Comparison of ENCODE assay signal across 15 cellular contexts in the genomic region with DNA sequence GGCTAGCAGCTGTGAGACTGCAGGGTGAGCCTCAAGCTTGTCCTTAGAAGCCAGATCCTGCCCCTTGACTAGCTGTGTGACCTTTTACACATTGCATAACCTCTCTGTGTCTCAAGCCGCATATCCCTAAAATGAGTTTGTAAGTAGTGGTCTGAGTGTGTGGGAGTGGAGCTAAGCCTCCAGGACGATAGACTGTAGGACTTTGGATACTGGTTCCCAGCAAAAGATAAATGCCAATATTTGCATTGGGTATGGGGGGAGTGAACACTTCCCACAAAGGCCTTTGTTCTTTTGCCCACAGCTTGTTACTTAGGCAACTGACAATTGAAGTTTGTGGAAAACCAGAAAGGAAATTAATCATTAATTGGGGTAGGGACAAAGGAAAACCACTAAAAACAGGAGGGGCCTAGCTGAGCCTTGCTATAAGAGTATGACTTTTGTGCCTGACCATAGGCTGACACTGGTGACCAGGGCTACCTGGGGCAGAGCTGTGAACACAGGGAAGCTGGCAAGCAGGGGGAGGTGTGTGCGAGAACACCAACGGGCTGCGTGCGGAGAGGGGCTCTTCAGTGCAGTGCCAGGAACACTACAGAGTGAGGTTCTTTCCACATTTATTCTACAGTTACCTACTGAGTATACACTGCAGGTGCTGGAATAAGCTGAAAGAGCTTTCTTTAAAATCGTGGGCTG.
DNase-seq lines count a peak whose midpoint lies in the region; ATAC-seq, FAIRE-seq and TF ChIP-seq lines count a peak whose summit lies in the region.
"Had no signal": no experiment of that assay in that cellular context is flagged by ENCODE, and none has a peak within 500 bp of the region (broad histone marks: within the 10 kb centered on the region; RNA-seq: fewer than 3 reads in every experiment).

No MANE protein-coding gene starts in this region.

- TF ChIP-seq CTCF in K562 (IDR thresholded peaks at IDR 0.05 in 2 of 3, conservative IDR thresholded peaks at IDR 0.05 in 1 of 3; ENCODE audit: insufficient read depth in 2 of 3, low read depth in 1 of 3, low read length in 3 of 3): no peak

- WGBS in K562 (ENCODE audit: insufficient coverage, low coverage, missing lambda C conversion rate): 64% methylated on average over 7 of the region's 7 CpGs

- FAIRE-seq in K562 (lab: Jason Lieb, UNC): no peak
- FAIRE-seq: colon, TTC549 had no signal

- H3K4me1 ChIP-seq in K562 (replicated peaks in 1 of 2; ENCODE audit: control insufficient read depth in 2 of 2, insufficient read depth in 2 of 2, low read length in 2 of 2): peaks cover 0 to 12% of the 10 kb centered on the region in 2 experiments; a peak in 3 of 5 replicates

- H4K20me1 ChIP-seq in K562 (replicated peaks; ENCODE audit: control insufficient read depth, insufficient read depth, low read length): no peaks in the 10 kb centered on the region

- H3K4me2 ChIP-seq in K562 (ENCODE audit: insufficient read depth, low read length): no peak overlapping the region

- CTCF ChIA-PET in K562 (lab: Yijun Ruan, JAX; ENCODE audit: low intra/inter-chr PET ratio): no interaction called here

- H3K4me3 ChIP-seq in K562: no peak overlapping the region

- no TSS peak for BruUV-seq in K562 (replicated peaks; lab: Mats Ljungman, UMichigan)

- TF ChIP-seq POLR2A in K562 (conservative IDR thresholded peaks at IDR 0.05): no peak

- no peaks in the 10 kb centered on the region for H3K9me1 ChIP-seq in K562 (ENCODE audit: control insufficient read depth, insufficient read depth, low read length)

- intact Hi-C loops in K562 (cut with micrococcal nuclease): no loop called here

- peak; percentile 63 for ATAC-seq in GM18511 (IDR thresholded peaks at IDR 0.05; ENCODE audit: unreplicated experiment)
- peak; percentile 75 for ATAC-seq in HG03175 (IDR thresholded peaks at IDR 0.05; ENCODE audit: unreplicated experiment)
- no peak; the same call in 2 of the 3 replicates for ATAC-seq in K562

- no peak overlapping the region for H3K27ac ChIP-seq in K562 (ENCODE audit: extremely low read depth, low read depth, low read length)

- TF ChIP-seq RAD21 in K562 (CRISPR knock-in tag; conservative IDR thresholded peaks at IDR 0.05 in 1 of 2, IDR thresholded peaks at IDR 0.05 in 1 of 2): no peak

- POLR2A ChIA-PET in K562 (lab: Yijun Ruan, JAX): no interaction called here

- no peaks in the 10 kb centered on the region for H3K27me3 ChIP-seq in K562 (ENCODE audit: control insufficient read depth in 2 of 2, insufficient read depth in 2 of 2, low read length in 2 of 2)

- no peaks in the 10 kb centered on the region for H3K36me3 ChIP-seq in K562 (ENCODE audit: control insufficient read depth, insufficient read depth, low read length)

- no peaks in the 10 kb centered on the region for H3K79me2 ChIP-seq in K562 (ENCODE audit: control insufficient read depth, insufficient read depth, low read length)

- no peak for DNase-seq in K562 (ENCODE audit: extremely low read depth in 1 of 4, low spot score in 3 of 4)
- DNase-seq in mucosa of gallbladder (ENCODE audit: low spot score): peak; percentile 12
- DNase-seq in DMS79 (lab: John Stamatoyannopoulos, UW): no peak
- DNase-seq in pons (ENCODE audit: low spot score): no peak
- no peak for DNase-seq in activated CD4-positive, alpha-beta T cell treated with anti-CD3 and anti-CD28 coated beads, Interleukin-2, amount 50 U/mL, for 1 hour
- no peak for DNase-seq in AG08395 (ENCODE audit: low spot score)
- DNase-seq: AML-193, GDM1, HCEC 1CT, NCI-H748 treated with DMSO at 0.1 percent for 48 hours, SHP77 treated with DMSO at 0.1 percent for 48 hours had no signal

- H2AFZ ChIP-seq in K562 (ENCODE audit: low read depth, low read length): no peak overlapping the region

- H3K9ac ChIP-seq in K562 (ENCODE audit: insufficient read depth in 1 of 2, low read depth in 2 of 2, low read length in 2 of 2): no peak overlapping the region

- TF ChIP-seq EP300 in K562 (IDR thresholded peaks at IDR 0.05; ENCODE audit: low read length): no peak

- in situ Hi-C loops in K562 (cut with MboI): no loop called here

- H3K9me3 ChIP-seq in K562 (replicated peaks; ENCODE audit: control insufficient read depth, insufficient read depth, low read depth, low read length): no peaks in the 10 kb centered on the region

TF ChIP-seq in K562, 482 proteins besides CTCF, POLR2A, EP300 and RAD21:
- TF ChIP-seq SRSF7 (optimal IDR thresholded peaks at IDR 0.05; ENCODE audit: low read depth, low read length): no peak
- no peak for TF ChIP-seq CREM (IDR thresholded peaks at IDR 0.05; ENCODE audit: low read depth)
- TF ChIP-seq ZFP36 (IDR thresholded peaks at IDR 0.05; ENCODE audit: low read depth, low read length, partially characterized antibody): peak; percentile 75
- TF ChIP-seq KDM1A (IDR thresholded peaks at IDR 0.05): peak; percentile 39 to 75; a peak in 3 of 4 replicates
- TF ChIP-seq HDAC2 (IDR thresholded peaks at IDR 0.05): 0 out of 2 replicates have a peak, but pooled peaks have one; percentile 31
- TF ChIP-seq BCOR (IDR thresholded peaks at IDR 0.05): peak; percentile 88
- no peak for TF ChIP-seq CEBPG (CRISPR knock-in tag; IDR thresholded peaks at IDR 0.05)
- no peak for TF ChIP-seq CEBPG (tag; conservative IDR thresholded peaks at IDR 0.05 in 1 of 2, IDR thresholded peaks at IDR 0.05 in 1 of 2)
- TF ChIP-seq ZBTB12 (CRISPR knock-in tag; IDR thresholded peaks at IDR 0.05): no peak
- no peak for TF ChIP-seq NR0B1 (IDR thresholded peaks at IDR 0.05; ENCODE audit: partially characterized antibody)
- peak; percentile 87 for TF ChIP-seq RBM25 (IDR thresholded peaks at IDR 0.05; ENCODE audit: low read depth, low read length, severe bottlenecking)
